In the genomic region with DNA sequence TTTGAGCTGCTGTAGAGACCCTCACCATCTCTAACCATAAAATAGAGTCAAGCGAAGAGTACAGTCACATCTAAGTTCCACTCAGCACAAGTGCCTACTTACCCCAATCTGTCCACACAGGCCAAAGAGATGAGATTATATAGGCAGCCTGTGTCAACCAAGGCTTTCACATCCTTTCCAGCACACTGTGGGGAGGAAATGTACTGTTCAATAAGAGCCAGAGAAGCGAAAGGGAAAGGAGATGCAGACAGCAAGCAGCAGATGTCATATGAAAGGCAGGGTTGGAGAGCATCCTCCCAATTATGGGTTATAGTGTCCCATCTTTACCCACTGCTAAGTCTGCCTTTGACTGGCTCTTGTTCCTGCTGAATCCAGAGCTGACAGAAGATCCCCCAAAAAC, we compare ENCODE assay signal across 26 cellular contexts. TPM values are rescaled to one million over a fixed set of nuclear protein-coding genes. Genes with fewer than 3 reads are reported as not detected.
"Had no signal": no experiment of that assay in that cellular context is flagged by ENCODE, and none has a peak within 500 bp of the region (broad histone marks: within the 10 kb centered on the region; RNA-seq: fewer than 3 reads in every experiment).

No MANE protein-coding gene starts in this region.

- H3K4me2 ChIP-seq: neural progenitor cell had no signal

- H3K27me3 ChIP-seq: esophagus muscularis mucosa, neural progenitor cell, testis, uterus had no signal

- H3K4me1 Mint-ChIP-seq: activated B cell treated with CpG ODN at 0.5 μM for 24 hours; activated naive CD8-positive, alpha-beta T cell treated with anti-CD3 and anti-CD28 coated beads, Interleukin-2, amount 50 U/mL, for 24 hours; neural progenitor cell had no signal

- ATAC-seq: activated naive CD8-positive, alpha-beta T cell treated with anti-CD3 and anti-CD28 coated beads, Interleukin-2, amount 50 U/mL, for 24 hours; activated T-cell treated with anti-CD3 and anti-CD28 coated beads, Interleukin-2, amount 50 U/mL, for 4 hours; gastrocnemius medialis; naive thymus-derived CD4-positive, alpha-beta T cell; sciatic nerve; stimulated activated effector memory CD8-positive, alpha-beta T cell treated with anti-CD3 and anti-CD28 coated beads, Interleukin-12 subunit alpha, Interleukin-12 subunit beta, amount 100 ng/mL, for 72 hours had no signal

- H3K36me3 ChIP-seq: esophagus muscularis mucosa, gastrocnemius medialis, left ventricle myocardium inferior, uterus had no signal

- H3K4me1 ChIP-seq: esophagus muscularis mucosa, gastrocnemius medialis, left ventricle myocardium inferior, neural progenitor cell, testis, uterus had no signal

- H3K36me3 Mint-ChIP-seq: naive thymus-derived CD4-positive, alpha-beta T cell; stimulated activated effector memory CD8-positive, alpha-beta T cell treated with anti-CD3 and anti-CD28 coated beads, Interleukin-12 subunit alpha, Interleukin-12 subunit beta, amount 100 ng/mL, for 72 hours had no signal

- H2AFZ ChIP-seq: neural progenitor cell had no signal

- DNase-seq: activated B cell treated with CpG ODN at 0.5 μM for 24 hours; activated CD4-positive, alpha-beta T cell treated with anti-CD3 and anti-CD28 coated beads for 4 hours; activated CD8-positive, alpha-beta memory T cell treated with anti-CD3 and anti-CD28 coated beads, Interleukin-2, amount 50 U/mL, for 48 hours; activated effector memory CD4-positive, alpha-beta T cell treated with Interleukin-2 at 50 U/mL for 16 hours; activated naive CD4-positive, alpha-beta T cell treated with anti-CD3 and anti-CD28 coated beads for 36 hours; activated naive CD8-positive, alpha-beta T cell treated with anti-CD3 and anti-CD28 coated beads, Interleukin-2, amount 50 U/mL, for 24 hours; activated T-cell treated with anti-CD3 and anti-CD28 coated beads, Interleukin-2, amount 50 U/mL, for 4 hours; cerebellar nuclear complex; gastrocnemius medialis; hippocampal formation; left ventricle myocardium inferior; naive thymus-derived CD4-positive, alpha-beta T cell; small intestine; stimulated activated CD4-positive, alpha-beta T cell treated with anti-CD3 and anti-CD28 coated beads, Interleukin-2, amount 100 ng/mL, for 24 hours; T1000; testis; trophoblast cell; uterus had no signal

- H3K9ac ChIP-seq: neural progenitor cell had no signal

- H3K9me3 Mint-ChIP-seq: activated B cell treated with CpG ODN at 0.5 μM for 24 hours; activated naive CD4-positive, alpha-beta T cell treated with anti-CD3 and anti-CD28 coated beads for 36 hours; activated naive CD8-positive, alpha-beta T cell treated with anti-CD3 and anti-CD28 coated beads, Interleukin-2, amount 50 U/mL, for 24 hours; activated T-cell treated with anti-CD3 and anti-CD28 coated beads, Interleukin-2, amount 50 U/mL, for 4 hours; naive thymus-derived CD4-positive, alpha-beta T cell; neural progenitor cell; stimulated activated effector memory CD8-positive, alpha-beta T cell treated with anti-CD3 and anti-CD28 coated beads, Interleukin-12 subunit alpha, Interleukin-12 subunit beta, amount 100 ng/mL, for 72 hours had no signal

- H3K27ac ChIP-seq: coronary artery, esophagus muscularis mucosa, gastrocnemius medialis, left ventricle myocardium inferior, neural progenitor cell, testis, uterus had no signal

- H3K9me3 ChIP-seq: esophagus muscularis mucosa, gastrocnemius medialis, left ventricle myocardium inferior, testis, uterus had no signal

- H3K27ac Mint-ChIP-seq: activated B cell treated with CpG ODN at 0.5 μM for 24 hours; activated naive CD4-positive, alpha-beta T cell treated with anti-CD3 and anti-CD28 coated beads for 36 hours; activated naive CD8-positive, alpha-beta T cell treated with anti-CD3 and anti-CD28 coated beads, Interleukin-2, amount 50 U/mL, for 24 hours; naive thymus-derived CD4-positive, alpha-beta T cell; neural progenitor cell; stimulated activated effector memory CD8-positive, alpha-beta T cell treated with anti-CD3 and anti-CD28 coated beads, Interleukin-12 subunit alpha, Interleukin-12 subunit beta, amount 100 ng/mL, for 72 hours had no signal

- H3K4me3 ChIP-seq: coronary artery, esophagus muscularis mucosa, gastrocnemius medialis, left ventricle myocardium inferior, neural progenitor cell, testis, uterus had no signal

- H3K4me3 Mint-ChIP-seq: activated B cell treated with CpG ODN at 0.5 μM for 24 hours; activated naive CD4-positive, alpha-beta T cell treated with anti-CD3 and anti-CD28 coated beads for 36 hours; activated naive CD8-positive, alpha-beta T cell treated with anti-CD3 and anti-CD28 coated beads, Interleukin-2, amount 50 U/mL, for 24 hours; activated T-cell treated with anti-CD3 and anti-CD28 coated beads, Interleukin-2, amount 50 U/mL, for 4 hours; naive thymus-derived CD4-positive, alpha-beta T cell; neural progenitor cell; stimulated activated effector memory CD8-positive, alpha-beta T cell treated with anti-CD3 and anti-CD28 coated beads, Interleukin-12 subunit alpha, Interleukin-12 subunit beta, amount 100 ng/mL, for 72 hours had no signal

RNA-seq across cellular contexts. Expression of a gene that starts 16.4 kb away (rescaled TPM):
- total RNA-seq: activated B cell treated with CpG ODN at 0.5 μM for 24 hours had no signal

RNA-seq across cellular contexts. Expression of a gene that starts 44.6 kb away (rescaled TPM):
- total RNA-seq: activated B cell treated with CpG ODN at 0.5 μM for 24 hours; activated naive CD4-positive, alpha-beta T cell treated with anti-CD3 and anti-CD28 coated beads for 36 hours; activated T-cell treated with anti-CD3 and anti-CD28 coated beads, Interleukin-2, amount 50 U/mL, for 4 hours; esophagus muscularis mucosa; gastrocnemius medialis; left ventricle myocardium inferior; lung microvascular endothelial cell; naive thymus-derived CD4-positive, alpha-beta T cell; omental fat pad; sciatic nerve; T-helper 1 cell treated with Interleukin-12 subunit alpha and Interleukin-12 subunit beta and Interleukin-4 antibody, amounts not matched to agents 30 ng/mL and 1 ng/mL, for 36 hours; testis; uterus had no signal

RNA-seq across cellular contexts. Expression of a gene that starts 54.7 kb away (rescaled TPM):
- total RNA-seq: activated B cell treated with CpG ODN at 0.5 μM for 24 hours; activated naive CD4-positive, alpha-beta T cell treated with anti-CD3 and anti-CD28 coated beads for 36 hours; activated T-cell treated with anti-CD3 and anti-CD28 coated beads, Interleukin-2, amount 50 U/mL, for 4 hours; esophagus muscularis mucosa; gastrocnemius medialis; left ventricle myocardium inferior; lung microvascular endothelial cell; naive thymus-derived CD4-positive, alpha-beta T cell; omental fat pad; sciatic nerve; T-helper 1 cell treated with Interleukin-12 subunit alpha and Interleukin-12 subunit beta and Interleukin-4 antibody, amounts not matched to agents 30 ng/mL and 1 ng/mL, for 36 hours had no signal
